8 cellular contexts compared by ENCODE assay signal in genomic region chr5:43661102-43661501, GRCh38. TPM values are rescaled to one million over a fixed set of nuclear protein-coding genes. Genes with fewer than 3 reads are reported as not detected.
DNase-seq lines count a peak whose midpoint lies in the region; ATAC-seq and TF ChIP-seq lines count a peak whose summit lies in the region.

No MANE protein-coding gene starts in this region.

- H3K9ac ChIP-seq in neural progenitor cell = no peak overlapping the region

- H3K4me1 Mint-ChIP-seq in neural progenitor cell = no peaks in the 10 kb centered on the region

- H3K4me3 Mint-ChIP-seq in neural progenitor cell = no peak overlapping the region

- peaks cover 16% of the 10 kb centered on the region for H3K36me3 Mint-ChIP-seq in neural progenitor cell

- H3K4me1 ChIP-seq in neural progenitor cell = no peaks in the 10 kb centered on the region

- no peak overlapping the region for H3K27ac Mint-ChIP-seq in neural progenitor cell

- H3K27me3 ChIP-seq in brain microvascular endothelial cell (replicated peaks) (no peaks in the 10 kb centered on the region), neural progenitor cell (no peaks in the 10 kb centered on the region)

- H3K36me3 ChIP-seq in brain microvascular endothelial cell (replicated peaks) (peaks cover 5% of the 10 kb centered on the region), neural progenitor cell (no peaks in the 10 kb centered on the region)

- ATAC-seq in GM18505 (IDR thresholded peaks at IDR 0.05; ENCODE audit: unreplicated experiment) = no peak

- TF ChIP-seq POLR2A in GM18505 (IDR thresholded peaks at IDR 0.05; ENCODE audit: borderline replicate concordance, extremely low read depth, insufficient read depth, insufficient read length) = no peak

- no peaks in the 10 kb centered on the region for H3K9me3 ChIP-seq in neural progenitor cell (ENCODE audit: low read depth)

- H4K20me1 ChIP-seq in neural progenitor cell (ENCODE audit: low read depth) = no peaks in the 10 kb centered on the region

- H3F3A ChIP-seq in neural progenitor cell (ENCODE audit: low read depth) = no peaks in the 10 kb centered on the region

- TF ChIP-seq CTCF in brain microvascular endothelial cell (IDR thresholded peaks at IDR 0.05; ENCODE audit: low read depth, low read length, missing control alignments) (peak; percentile 36), neural progenitor cell (IDR thresholded peaks at IDR 0.05) (peak; percentile 68), coronary artery (IDR thresholded peaks at IDR 0.05) (no peak)

- DNase-seq in NOMO-1 (lab: John Stamatoyannopoulos, UW; ENCODE audit: unreplicated experiment in 2 of 2) = peak; percentile 10 to 25
- DNase-seq in NOMO-1 treated with dmso at 0.1 percent for 144 hours (lab: John Stamatoyannopoulos, UW; ENCODE audit: unreplicated experiment) = no peak
- peak; percentile 52 for DNase-seq in NCI-H1694 treated with DMSO at 0.1 percent for 48 hours (lab: John Stamatoyannopoulos, UW)
- DNase-seq in brain microvascular endothelial cell = peak; percentile 49
- DNase-seq in neural progenitor cell (ENCODE audit: low spot score) = peak; percentile 65
- DNase-seq in effector CD4-positive, alpha-beta T cell = no peak
- DNase-seq in coronary artery (ENCODE audit: low spot score) = no peak

- H3K4me2 ChIP-seq in neural progenitor cell = no peak overlapping the region

- in situ Hi-C loops in brain microvascular endothelial cell (cut with HindIII; ENCODE audit: low pct_ligation_motif_present, low sequenced_read_pairs) = no loop called here

- H3K27ac ChIP-seq in brain microvascular endothelial cell (no peak overlapping the region), neural progenitor cell (no peak overlapping the region), coronary artery (no peak overlapping the region)

- H3K27me3 Mint-ChIP-seq in neural progenitor cell (ENCODE audit: insufficient read depth, low read depth) = no peaks in the 10 kb centered on the region

- no peak overlapping the region for H3K4me3 ChIP-seq in brain microvascular endothelial cell (ENCODE audit: low read depth, low read length)
- no peak overlapping the region for H3K4me3 ChIP-seq in neural progenitor cell
- no peak overlapping the region for H3K4me3 ChIP-seq in coronary artery

- H3K79me2 ChIP-seq in neural progenitor cell (ENCODE audit: low read depth) = no peaks in the 10 kb centered on the region

- H2AFZ ChIP-seq in neural progenitor cell (replicated peaks) = no peak overlapping the region

- peaks cover 3% of the 10 kb centered on the region for H3K9me3 Mint-ChIP-seq in neural progenitor cell

RNA-seq across cellular contexts. Expression of gene NNT, which starts 58.1 kb away (rescaled TPM):
- 24.3 and 56.3 TPM in 2 replicates for total RNA-seq in neural progenitor cell (ENCODE audit: low replicate concordance)

Comparison
In these comparisons a context has a peak if more than half of its experiments do, and no peak if none do; other contexts are left out.
1. DNase-seq: peak in NOMO-1 (2 of 2), NCI-H1694 treated with DMSO at 0.1 percent for 48 hours (single experiment), brain microvascular endothelial cell (single experiment) and neural progenitor cell (single experiment); none in NOMO-1 treated with dmso at 0.1 percent for 144 hours (single experiment), effector CD4-positive, alpha-beta T cell (single experiment) and coronary artery (single experiment).